In the genomic region with DNA sequence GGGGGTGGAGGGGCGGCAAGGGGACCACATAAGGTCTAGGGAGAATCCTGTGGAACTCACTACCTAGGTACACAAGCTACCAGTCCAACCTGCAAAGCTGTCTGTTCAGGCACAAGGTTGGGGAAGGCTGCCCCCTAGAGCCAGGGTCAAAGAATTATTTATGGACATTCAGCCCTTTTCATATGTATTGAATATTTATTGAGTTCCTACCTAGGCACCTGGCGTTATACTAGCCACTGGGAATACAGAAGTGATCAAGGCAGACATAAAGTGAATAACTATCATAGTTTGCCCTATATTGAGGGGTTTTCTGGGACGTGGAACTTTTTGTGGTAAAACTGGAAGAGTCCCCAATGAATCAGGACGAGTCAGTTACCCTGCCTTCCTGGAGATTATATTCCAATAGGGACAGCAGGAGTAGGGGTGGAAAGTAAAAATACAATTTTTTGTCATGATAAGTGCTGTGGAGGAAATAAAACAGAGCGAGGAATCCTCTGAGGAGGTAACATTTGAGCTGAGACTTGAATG, we compare ENCODE assay signal across 9 cellular contexts. TPM values are rescaled to one million over a fixed set of nuclear protein-coding genes. Genes with fewer than 3 reads are reported as not detected.
DNase-seq lines count a peak whose midpoint lies in the region; ATAC-seq and TF ChIP-seq lines count a peak whose summit lies in the region.
"Had no signal": no experiment of that assay in that cellular context is flagged by ENCODE, and none has a peak within 500 bp of the region (broad histone marks: within the 10 kb centered on the region; RNA-seq: fewer than 3 reads in every experiment).

No MANE protein-coding gene starts in this region.

- H3K9me3 ChIP-seq in T-helper 17 cell (ENCODE audit: control insufficient read depth, low read length, poor library complexity, severe bottlenecking): no peaks in the 10 kb centered on the region

- peaks cover 7% of the 10 kb centered on the region for H3K4me1 Mint-ChIP-seq in T-helper 17 cell

- CTCF ChIA-PET in GM10248 (lab: Yijun Ruan, JAX): interaction anchor here (0.7 to 35.8 kb wide), 33 partner anchors 10 to 276 kb away, joined by 3 to 1524 read pairs (median 6); a partner anchor contains a TSS

- no peak overlapping the region for H3K27ac Mint-ChIP-seq in T-helper 17 cell
- H3K27ac Mint-ChIP-seq: T-helper 1 cell treated with Interleukin-12 subunit alpha and Interleukin-12 subunit beta and Interleukin-4 antibody, amounts not matched to agents 30 μg/mL and 1 μg/mL, for 36 hours had no signal

- TF ChIP-seq EP300 in Ishikawa (IDR thresholded peaks at IDR 0.05; ENCODE audit: borderline replicate concordance): no peak

- H3K4me3 ChIP-seq in astrocyte of the cerebellum (ENCODE audit: low read depth, low read length): no peak overlapping the region

- intact Hi-C loops in left colon (cut with DNase I, micrococcal nuclease): loop anchor here in 1 of 2 donors (5.0 kb wide), 1 partner anchor 50 kb away; no protein-coding TSS in a partner anchor

- DNase-seq in GM10248 (ENCODE audit: extremely low spot score) (peak; percentile 71), T-helper 17 cell (peak; percentile 46 to 66 (median 53)), astrocyte of the cerebellum (ENCODE audit: low read depth) (no peak), left colon (peak; percentile 54 to 65)
- peak; percentile 28 for DNase-seq in stimulated activated CD8-positive, alpha-beta memory T cell treated with anti-CD3 and anti-CD28 coated beads, Interleukin-15, amount 100 ng/mL, for 24 hours (ENCODE audit: low read depth)

- H3K27me3 Mint-ChIP-seq in T-helper 17 cell: peaks cover 4% of the 10 kb centered on the region

- in situ Hi-C loops in astrocyte of the cerebellum (cut with HindIII; ENCODE audit: low sequenced_read_pairs): no loop called here

- no peak overlapping the region for H3K4me3 Mint-ChIP-seq in T-helper 17 cell
- H3K4me3 Mint-ChIP-seq: T-helper 1 cell treated with Interleukin-12 subunit alpha and Interleukin-12 subunit beta and Interleukin-4 antibody, amounts not matched to agents 30 μg/mL and 1 μg/mL, for 36 hours had no signal

- TF ChIP-seq CTCF in GM10248 (IDR thresholded peaks at IDR 0.05; ENCODE audit: control extremely low read depth, extremely low read depth, low read depth, missing control alignments): peak; percentile 83
- peak; percentile 44 for TF ChIP-seq CTCF in astrocyte of the cerebellum (IDR thresholded peaks at IDR 0.05; ENCODE audit: low read depth, low read length, missing control alignments)

- TF ChIP-seq RAD21 in Ishikawa (IDR thresholded peaks at IDR 0.05; ENCODE audit: low read depth): peak; percentile 98

- ATAC-seq in T-helper 17 cell: peak; percentile 82
- peak; percentile 78 for ATAC-seq in left colon
- no peak for ATAC-seq in GM19467 (IDR thresholded peaks at IDR 0.05; ENCODE audit: unreplicated experiment)
- no peak for ATAC-seq in GM19397 (IDR thresholded peaks at IDR 0.05; ENCODE audit: unreplicated experiment)

- POLR2A ChIA-PET in GM10248 (lab: Yijun Ruan, JAX): no interaction called here

- peaks cover 2% of the 10 kb centered on the region for H3K36me3 Mint-ChIP-seq in T-helper 17 cell (ENCODE audit: low read depth)

TF ChIP-seq in Ishikawa, 13 proteins besides CTCF, POLR2A, EP300 and RAD21:
- TF ChIP-seq YY1 (IDR thresholded peaks at IDR 0.05; ENCODE audit: low read depth) (no peak), TAF1 (IDR thresholded peaks at IDR 0.05; ENCODE audit: low read depth) (no peak), NFIC (IDR thresholded peaks at IDR 0.05) (no peak), FOXM1 (IDR thresholded peaks at IDR 0.05; ENCODE audit: borderline replicate concordance, low read depth) (no peak), TEAD4 (IDR thresholded peaks at IDR 0.05) (0 out of 2 replicates have a peak, but pooled peaks have one; percentile 7)
- TF ChIP-seq, protein P1, sequence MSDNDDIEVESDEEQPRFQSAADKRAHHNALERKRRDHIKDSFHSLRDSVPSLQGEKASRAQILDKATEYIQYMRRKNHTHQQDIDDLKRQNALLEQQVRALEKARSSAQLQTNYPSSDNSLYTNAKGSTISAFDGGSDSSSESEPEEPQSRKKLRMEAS (IDR thresholded peaks at IDR 0.05): 0 out of 2 replicates have a peak, but pooled peaks have one; percentile 28
TF ChIP-seq in Ishikawa: peak in this region for 2.

RNA-seq across cellular contexts. Expression of a gene that starts 5.8 kb away (rescaled TPM):
- total RNA-seq in T-helper 17 cell (1 to 10 TPM; 5.9 to 6.9 TPM), left colon (10 to 100 TPM; 18.1 to 18.9 TPM)

RNA-seq across cellular contexts. Expression of a gene that starts 8.6 kb away (rescaled TPM):
- total RNA-seq in T-helper 17 cell: under 1 TPM; 0.27 to 0.55 TPM
- 1 to 10 TPM; 8.5 to 9.7 TPM for total RNA-seq in left colon

RNA-seq across cellular contexts. Expression of a gene that starts 42.0 kb away (rescaled TPM):
- under 1 TPM in 1 of 2 donors, not detected in 1; 0.12 TPM for total RNA-seq in T-helper 17 cell
- not detected for total RNA-seq in left colon

RNA-seq across cellular contexts. Expression of a gene that starts 52.4 kb away (rescaled TPM):
- 100 to 1,000 TPM; 129 to 151 TPM for total RNA-seq in T-helper 17 cell
- 10 to 100 TPM; 21.6 to 25.6 TPM for total RNA-seq in left colon

Comparison
In these comparisons a context has a peak if more than half of its experiments do, and no peak if none do; other contexts are left out.
1. ATAC-seq: peak in T-helper 17 cell (single experiment) and left colon (single experiment); none in GM19467 (single experiment) and GM19397 (single experiment).
2. RNA of a gene that starts 8.6 kb away (total RNA-seq): 8.5 to 9.7 TPM in left colon; 0.27 to 0.55 TPM in T-helper 17 cell; every median in the first group is over 4 times any median in the second.